18 cellular contexts compared by ENCODE assay signal in the genomic region with DNA sequence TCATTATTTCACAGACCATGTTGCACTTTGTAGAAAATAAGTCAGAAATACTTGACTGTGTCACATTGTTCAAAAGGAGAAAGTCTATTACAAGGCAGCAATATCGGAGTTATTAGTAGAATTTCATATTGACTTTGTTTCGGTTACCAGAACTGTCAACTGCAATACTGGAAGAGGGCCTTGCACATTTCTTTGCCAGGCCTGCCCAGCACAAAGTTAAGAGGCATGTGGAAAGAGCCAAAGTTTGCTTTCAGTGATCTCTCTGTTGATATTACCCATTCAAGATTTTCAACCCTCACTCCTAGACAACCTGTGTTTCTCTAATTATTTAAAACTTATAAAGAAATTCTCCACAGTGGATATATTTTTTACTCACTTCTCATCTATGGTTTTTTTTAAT.
DNase-seq lines count a peak whose midpoint lies in the region; ATAC-seq, FAIRE-seq and TF ChIP-seq lines count a peak whose summit lies in the region.
"Had no signal": no experiment of that assay in that cellular context is flagged by ENCODE, and none has a peak within 500 bp of the region (broad histone marks: within the 10 kb centered on the region; RNA-seq: fewer than 3 reads in every experiment).

No MANE protein-coding gene starts in this region.

- H3K9ac ChIP-seq in MM.1S (ENCODE audit: low read length) (no peak overlapping the region), GM12878 (ENCODE audit: control insufficient read depth, insufficient read depth, low read length) (no peak overlapping the region), trophoblast cell (ENCODE audit: low read length) (no peak overlapping the region)

- H3K4me3 ChIP-seq in MM.1S (ENCODE audit: low read length) (no peak overlapping the region), GM12878 (no peak overlapping the region), left lung (no peak overlapping the region), trophoblast cell (ENCODE audit: low read depth, low read length) (no peak overlapping the region)

- CTCF ChIA-PET in GM12878 (lab: Yijun Ruan, JAX): interaction anchor here (0.6 kb wide), 1 partner anchor 949 kb away, joined by 3 read pairs; no protein-coding TSS in a partner anchor
- CTCF ChIA-PET in activated naive CD4-positive, alpha-beta T cell treated with anti-CD3 and anti-CD28 coated beads, Interleukin-2, amount 10 ng/mL, durations not matched to agents 7 days and 5 days (lab: Charles Lee): no interaction called here

- H3K36me3 ChIP-seq in MM.1S (replicated peaks; ENCODE audit: insufficient read depth, low read length) (no peaks in the 10 kb centered on the region), GM12878 (ENCODE audit: control insufficient read depth in 2 of 2, insufficient read depth in 2 of 2, low read length in 1 of 2) (no peaks in the 10 kb centered on the region), left lung (peaks cover 0 to 3% of the 10 kb centered on the region in 2 donors), trophoblast cell (ENCODE audit: control insufficient read depth in 1 of 2, insufficient read depth in 2 of 2, low read length in 2 of 2) (no peaks in the 10 kb centered on the region)
- H3K36me3 ChIP-seq: BE2C had no signal

- H2AFZ ChIP-seq in MM.1S (ENCODE audit: low read length): no peak overlapping the region
- H2AFZ ChIP-seq in GM12878 (ENCODE audit: control insufficient read depth, low read depth, low read length): no peak overlapping the region
- H2AFZ ChIP-seq in trophoblast cell (ENCODE audit: insufficient read depth, low read length, poor library complexity): no peak overlapping the region

- H2AK5ac ChIP-seq in trophoblast cell (ENCODE audit: low read length): no peak overlapping the region

- WGBS in GM12878 (ENCODE audit: insufficient coverage, insufficient replicate concordance, low lambda C conversion rate, missing lambda C conversion rate): 16% methylated on average over 2 of the region's 2 CpGs
- WGBS in trophoblast cell (ENCODE audit: extremely low coverage, insufficient coverage, insufficient read length): no CpG with 5 or more reads among the region's 2 CpGs

- H3K4me1 Mint-ChIP-seq in activated naive CD4-positive, alpha-beta T cell treated with anti-CD3 and anti-CD28 coated beads, Interleukin-2, amount 10 ng/mL, durations not matched to agents 7 days and 5 days: no peaks in the 10 kb centered on the region
- H3K4me1 Mint-ChIP-seq: CD4-positive, alpha-beta memory T cell had no signal

- H3K4me2 ChIP-seq in MM.1S (ENCODE audit: low read depth, low read length) (no peak overlapping the region), GM12878 (ENCODE audit: control insufficient read depth, insufficient read depth) (no peak overlapping the region), trophoblast cell (ENCODE audit: low read length) (no peak overlapping the region)

- no peak overlapping the region for H2BK12ac ChIP-seq in trophoblast cell (ENCODE audit: low read length)

- no peak for TF ChIP-seq RAD21 in GM12878 (IDR thresholded peaks at IDR 0.05; ENCODE audit: insufficient read depth, low read depth, low read length)

- H3K27me3 ChIP-seq in MM.1S (replicated peaks; ENCODE audit: insufficient read depth, low read length) (no peaks in the 10 kb centered on the region), GM12878 (replicated peaks in 1 of 2; ENCODE audit: control insufficient read depth in 2 of 2, insufficient read depth in 2 of 2, low read length in 1 of 2) (no peaks in the 10 kb centered on the region), left lung (no peaks in the 10 kb centered on the region), trophoblast cell (ENCODE audit: insufficient read depth, low read length) (no peaks in the 10 kb centered on the region)

- in situ Hi-C loops in GM12878 (cut with MboI): no loop called here

- no peak overlapping the region for H4K8ac ChIP-seq in trophoblast cell (ENCODE audit: low read depth, low read length)

- no peak overlapping the region for H4K91ac ChIP-seq in trophoblast cell (ENCODE audit: low read depth, low read length)

- peak; percentile 57 for FAIRE-seq in GM12878 (lab: Jason Lieb, UNC)
- FAIRE-seq: GM12892, H1, HepG2, HTR-8/SVneo had no signal

- H3K18ac ChIP-seq in trophoblast cell (ENCODE audit: low read length): no peak overlapping the region

- ATAC-seq in GM12878 (no peak), left lung (peak; percentile 39)
- ATAC-seq: HepG2 had no signal

- H3K9me3 ChIP-seq in MM.1S (replicated peaks; ENCODE audit: insufficient read depth, low read length): no peaks in the 10 kb centered on the region
- H3K9me3 ChIP-seq in GM12878 (replicated peaks; ENCODE audit: control insufficient read depth, insufficient read depth, low read length): no peaks in the 10 kb centered on the region
- no peaks in the 10 kb centered on the region for H3K9me3 ChIP-seq in left lung
- H3K9me3 ChIP-seq in trophoblast cell (ENCODE audit: insufficient read depth, low read depth, low read length): no peaks in the 10 kb centered on the region
- H3K9me3 ChIP-seq: BE2C had no signal

- BruUV-seq in GM12878 (replicated peaks; lab: Mats Ljungman, UMichigan): no TSS peak

- H3K27ac ChIP-seq in MM.1S (ENCODE audit: low read length): no peak overlapping the region
- H3K27ac ChIP-seq in GM12878 (ENCODE audit: control insufficient read depth, insufficient read depth): no peak overlapping the region
- peak overlapping the region in 1 of 2 donors; percentile 29 for H3K27ac ChIP-seq in left lung
- peak overlapping the region; percentile 9 for H3K27ac ChIP-seq in trophoblast cell (ENCODE audit: low read depth, low read length)
- H3K27ac ChIP-seq: C4-2B had no signal

- no peak for TF ChIP-seq POLR2A in GM12878 (IDR thresholded peaks at IDR 0.05; ENCODE audit: low read depth, low read length)

- no peak for TF ChIP-seq EP300 in GM12878 (IDR thresholded peaks at IDR 0.05; ENCODE audit: borderline replicate concordance in 1 of 2, control insufficient read depth in 1 of 2, low read depth in 2 of 2, low read length in 2 of 2)

- no peak overlapping the region for H3K23ac ChIP-seq in trophoblast cell (ENCODE audit: low read length)

- no peak overlapping the region for H2BK120ac ChIP-seq in trophoblast cell (ENCODE audit: insufficient read depth, low read length, poor library complexity)

- no peak overlapping the region for H3K27ac Mint-ChIP-seq in activated naive CD4-positive, alpha-beta T cell treated with anti-CD3 and anti-CD28 coated beads, Interleukin-2, amount 10 ng/mL, durations not matched to agents 7 days and 5 days
- H3K27ac Mint-ChIP-seq: CD4-positive, alpha-beta memory T cell; HFFc6 had no signal

- no peaks in the 10 kb centered on the region for H3K79me2 ChIP-seq in MM.1S (ENCODE audit: low read length)
- H3K79me2 ChIP-seq in GM12878 (ENCODE audit: control insufficient read depth, insufficient read depth, low read length): no peaks in the 10 kb centered on the region
- no peaks in the 10 kb centered on the region for H3K79me2 ChIP-seq in trophoblast cell (ENCODE audit: control insufficient read depth, insufficient read depth, low read length, poor library complexity)

- SMC1A ChIA-PET in GM12878 (lab: Charles Lee; ENCODE audit: uncharacterized antibody, unreplicated experiment): interaction anchor here (0.7 kb wide), 1 partner anchor 1205 kb away, joined by 3 read pairs; no protein-coding TSS in a partner anchor

- DNase-seq in MM.1S: peak; percentile 3
- DNase-seq in GM12878 (ENCODE audit: low read depth, low spot score): no peak
- DNase-seq in left lung: no peak
- peak in 1 of 2 donors; percentile 20 for DNase-seq in trophoblast cell
- DNase-seq in NCI-H1092 treated with DMSO at 0.1 percent for 48 hours (lab: John Stamatoyannopoulos, UW): no peak
- no peak for DNase-seq in activated naive CD4-positive, alpha-beta T cell treated with anti-CD3 and anti-CD28 coated beads, Interleukin-2, amount 10 ng/mL, durations not matched to agents 7 days and 5 days
- no peak for DNase-seq in T1000 (lab: John Stamatoyannopoulos, UW)
- no peak for DNase-seq in GM19240 (ENCODE audit: insufficient read length, low spot score)
- DNase-seq: BE2C; CD4-positive, alpha-beta memory T cell; DMS79; HCEC 1CT; HFFc6 had no signal

- POLR2A ChIA-PET in GM12878 (lab: Charles Lee): interaction anchor here (1.2 kb wide), 1 partner anchor 11 kb away, joined by 3 read pairs; no protein-coding TSS in a partner anchor

- H4K20me1 ChIP-seq in MM.1S (ENCODE audit: insufficient read depth, low read length): no peaks in the 10 kb centered on the region
- no peaks in the 10 kb centered on the region for H4K20me1 ChIP-seq in GM12878 (ENCODE audit: control insufficient read depth, insufficient read depth)

- H2BK5ac ChIP-seq in trophoblast cell (ENCODE audit: low read depth, low read length, poor library complexity): no peak overlapping the region

- RAD21 ChIA-PET in GM12878 (lab: Charles Lee; ENCODE audit: unreplicated experiment): no interaction called here

- H4K12ac ChIP-seq in trophoblast cell (ENCODE audit: low read depth, low read length): no peak overlapping the region

- peaks cover 4% of the 10 kb centered on the region for H3K27me3 Mint-ChIP-seq in activated naive CD4-positive, alpha-beta T cell treated with anti-CD3 and anti-CD28 coated beads, Interleukin-2, amount 10 ng/mL, durations not matched to agents 7 days and 5 days

- H3K4ac ChIP-seq in trophoblast cell (ENCODE audit: low read depth, low read length): no peak overlapping the region

- peaks cover 2% of the 10 kb centered on the region for H3K79me1 ChIP-seq in trophoblast cell (ENCODE audit: low read length)

- TF ChIP-seq CTCF in MM.1S (IDR thresholded peaks at IDR 0.05; ENCODE audit: low read length) (no peak), GM12878 (IDR thresholded peaks at IDR 0.05 in 2 of 3, conservative IDR thresholded peaks at IDR 0.05 in 1 of 3; ENCODE audit: control insufficient read depth in 2 of 3, extremely low read depth in 1 of 3, insufficient read depth in 1 of 3, low read depth in 3 of 3, low read length in 3 of 3) (no peak), left lung (IDR thresholded peaks at IDR 0.05) (no peak)

- no peak overlapping the region for H3K4me3 Mint-ChIP-seq in activated naive CD4-positive, alpha-beta T cell treated with anti-CD3 and anti-CD28 coated beads, Interleukin-2, amount 10 ng/mL, durations not matched to agents 7 days and 5 days
- H3K4me3 Mint-ChIP-seq: CD4-positive, alpha-beta memory T cell; HFFc6 had no signal

- H3K9me2 ChIP-seq in MM.1S (replicated peaks; ENCODE audit: insufficient read depth, low read length): no peaks in the 10 kb centered on the region

- H3K9me3 Mint-ChIP-seq in activated naive CD4-positive, alpha-beta T cell treated with anti-CD3 and anti-CD28 coated beads, Interleukin-2, amount 10 ng/mL, durations not matched to agents 7 days and 5 days: no peaks in the 10 kb centered on the region
- H3K9me3 Mint-ChIP-seq: CD4-positive, alpha-beta memory T cell; HFFc6 had no signal

- H3K14ac ChIP-seq in trophoblast cell (ENCODE audit: low read length): no peak overlapping the region

- H3K4me1 ChIP-seq in MM.1S (ENCODE audit: low read length) (no peaks in the 10 kb centered on the region), GM12878 (ENCODE audit: control insufficient read depth, insufficient read depth, low read length) (no peaks in the 10 kb centered on the region), left lung (peaks cover 0 to 11% of the 10 kb centered on the region in 2 donors), trophoblast cell (ENCODE audit: control insufficient read depth in 1 of 2, insufficient read depth in 2 of 2, low read length in 2 of 2) (peaks cover 6% of the 10 kb centered on the region in 2 experiments)

- intact Hi-C loops in GM12878 (cut with micrococcal nuclease; ENCODE audit: unreplicated experiment): no loop called here
- intact Hi-C loops in left lung (cut with DNase I): no loop called here

- H3F3A ChIP-seq in MM.1S (ENCODE audit: insufficient read depth, low read length): no peaks in the 10 kb centered on the region

- no peaks in the 10 kb centered on the region for H3K36me3 Mint-ChIP-seq in activated naive CD4-positive, alpha-beta T cell treated with anti-CD3 and anti-CD28 coated beads, Interleukin-2, amount 10 ng/mL, durations not matched to agents 7 days and 5 days
- H3K36me3 Mint-ChIP-seq: CD4-positive, alpha-beta memory T cell had no signal
